ENCODE assay signal across 8 cellular contexts in genomic region chr3:146544013-146544928, GRCh38. TPM values are rescaled to one million over a fixed set of nuclear protein-coding genes. Genes with fewer than 3 reads are reported as not detected.
DNase-seq lines count a peak whose midpoint lies in the region; ATAC-seq and TF ChIP-seq lines count a peak whose summit lies in the region.

Gene PLSCR1 (minus strand): TSS chr3:146544607. CDS start chr3:146536552, 8,055 bp downstream.

- H3K4me3 ChIP-seq in RWPE2 (ENCODE audit: severe bottlenecking): peak within 1 kb of the TSS; percentile 65

- peak within 1 kb of the TSS; percentile 87 for H3K4me3 Mint-ChIP-seq in activated T-helper 2 cell treated with anti-CD3 and anti-CD28 coated beads, Interferon-gamma antibody, Interleukin-2, Interleukin-4, amounts not matched to agents 10 μg/mL and 5 μg/mL and 100 μg/mL, durations not matched to agents 14 hours and 24 hours and 36 hours (ENCODE audit: low read depth)
- H3K4me3 Mint-ChIP-seq in naive thymus-derived CD8-positive, alpha-beta T cell: peak within 1 kb of the TSS; percentile 92 to 98 (median 95)
- peak within 1 kb of the TSS; percentile 89 to 94 for H3K4me3 Mint-ChIP-seq in stimulated activated naive B cell treated with anti-CD40 and anti-IgM and Interleukin-4, amounts not matched to agents 10 μg/mL and 1 μg/mL and 100 μg/mL, for 72 hours

- no peaks in the 10 kb centered on the region for H3K27me3 ChIP-seq in RWPE2 (ENCODE audit: insufficient read depth, poor library complexity, severe bottlenecking)

- H3K9me3 ChIP-seq in RWPE2 (ENCODE audit: severe bottlenecking): no peaks in the 10 kb centered on the region

- POLR2A ChIA-PET in naive thymus-derived CD8-positive, alpha-beta T cell (lab: Charles Lee): interaction anchor here (1.1 kb wide), 1 partner anchor 75 kb away, joined by 6 read pairs; the partner anchor contains the start of gene PLSCR2

- H3K27ac ChIP-seq in RWPE2 (ENCODE audit: poor library complexity, severe bottlenecking): peak within 1 kb of the TSS; percentile 75

- peaks cover 25% of the 10 kb centered on the region for H3K36me3 Mint-ChIP-seq in activated T-helper 2 cell treated with anti-CD3 and anti-CD28 coated beads, Interferon-gamma antibody, Interleukin-2, Interleukin-4, amounts not matched to agents 10 μg/mL and 5 μg/mL and 100 μg/mL, durations not matched to agents 14 hours and 24 hours and 36 hours (ENCODE audit: low read depth)
- H3K36me3 Mint-ChIP-seq in naive thymus-derived CD8-positive, alpha-beta T cell: peaks cover 0 to 5% (median 0%) of the 10 kb centered on the region in 3 donors
- peaks cover 0 to under 1% of the 10 kb centered on the region in 2 donors for H3K36me3 Mint-ChIP-seq in stimulated activated naive B cell treated with anti-CD40 and anti-IgM and Interleukin-4, amounts not matched to agents 10 μg/mL and 1 μg/mL and 100 μg/mL, for 72 hours

- intact Hi-C loops in activated T-helper 2 cell treated with anti-CD3 and anti-CD28 coated beads, Interferon-gamma antibody, Interleukin-2, Interleukin-4, amounts not matched to agents 10 μg/mL and 5 μg/mL and 100 μg/mL, durations not matched to agents 14 hours and 24 hours and 36 hours (cut with micrococcal nuclease): loop anchor here (2.0 kb wide), 2 partner anchors 41 to 79 kb away; no protein-coding TSS in a partner anchor

- ATAC-seq in GM21737 (IDR thresholded peaks at IDR 0.05; ENCODE audit: unreplicated experiment) (peak; percentile 90), RWPE2 (ENCODE audit: low read depth) (peak; percentile 86)
- peak; percentile 79 to 86 for ATAC-seq in naive thymus-derived CD8-positive, alpha-beta T cell
- ATAC-seq in stimulated activated naive B cell treated with anti-CD40 and anti-IgM and Interleukin-4, amounts not matched to agents 10 μg/mL and 1 μg/mL and 100 μg/mL, for 72 hours (replicated peaks): peak; percentile 93 to 94

- no peak for TF ChIP-seq CTCF in RWPE2 (IDR thresholded peaks at IDR 0.05; ENCODE audit: poor library complexity, severe bottlenecking)

- no peaks in the 10 kb centered on the region for H3K27me3 Mint-ChIP-seq in activated T-helper 2 cell treated with anti-CD3 and anti-CD28 coated beads, Interferon-gamma antibody, Interleukin-2, Interleukin-4, amounts not matched to agents 10 μg/mL and 5 μg/mL and 100 μg/mL, durations not matched to agents 14 hours and 24 hours and 36 hours (ENCODE audit: low read depth)
- no peaks in the 10 kb centered on the region for H3K27me3 Mint-ChIP-seq in naive thymus-derived CD8-positive, alpha-beta T cell
- H3K27me3 Mint-ChIP-seq in stimulated activated naive B cell treated with anti-CD40 and anti-IgM and Interleukin-4, amounts not matched to agents 10 μg/mL and 1 μg/mL and 100 μg/mL, for 72 hours: no peaks in the 10 kb centered on the region

- DNase-seq in Daoy (ENCODE audit: low read depth) (peak; percentile 98), KG1 (lab: John Stamatoyannopoulos, UW) (peak; percentile 93), RWPE2 (ENCODE audit: low spot score) (peak; percentile 93), fibroblast of peridontal ligament (ENCODE audit: extremely low read depth) (peak; percentile 93)
- peak; percentile 75 for DNase-seq in activated T-helper 2 cell treated with anti-CD3 and anti-CD28 coated beads, Interferon-gamma antibody, Interleukin-2, Interleukin-4, amounts not matched to agents 10 μg/mL and 5 μg/mL and 100 μg/mL, durations not matched to agents 14 hours and 24 hours and 36 hours (ENCODE audit: low spot score)
- peak; percentile 35 to 76 (median 60) for DNase-seq in naive thymus-derived CD8-positive, alpha-beta T cell
- peak; percentile 86 for DNase-seq in stimulated activated naive B cell treated with anti-CD40 and anti-IgM and Interleukin-4, amounts not matched to agents 10 μg/mL and 1 μg/mL and 100 μg/mL, for 72 hours

- peaks cover 23% of the 10 kb centered on the region for H3K4me1 ChIP-seq in RWPE2 (ENCODE audit: insufficient read depth, poor library complexity, severe bottlenecking)

- peak within 1 kb of the TSS; percentile 86 for H3K27ac Mint-ChIP-seq in activated T-helper 2 cell treated with anti-CD3 and anti-CD28 coated beads, Interferon-gamma antibody, Interleukin-2, Interleukin-4, amounts not matched to agents 10 μg/mL and 5 μg/mL and 100 μg/mL, durations not matched to agents 14 hours and 24 hours and 36 hours
- peak within 1 kb of the TSS; percentile 88 to 94 (median 90) for H3K27ac Mint-ChIP-seq in naive thymus-derived CD8-positive, alpha-beta T cell
- H3K27ac Mint-ChIP-seq in stimulated activated naive B cell treated with anti-CD40 and anti-IgM and Interleukin-4, amounts not matched to agents 10 μg/mL and 1 μg/mL and 100 μg/mL, for 72 hours: peak within 1 kb of the TSS; percentile 96

- no peaks in the 10 kb centered on the region for H3K9me3 Mint-ChIP-seq in activated T-helper 2 cell treated with anti-CD3 and anti-CD28 coated beads, Interferon-gamma antibody, Interleukin-2, Interleukin-4, amounts not matched to agents 10 μg/mL and 5 μg/mL and 100 μg/mL, durations not matched to agents 14 hours and 24 hours and 36 hours
- no peaks in the 10 kb centered on the region for H3K9me3 Mint-ChIP-seq in naive thymus-derived CD8-positive, alpha-beta T cell
- H3K9me3 Mint-ChIP-seq in stimulated activated naive B cell treated with anti-CD40 and anti-IgM and Interleukin-4, amounts not matched to agents 10 μg/mL and 1 μg/mL and 100 μg/mL, for 72 hours: no peaks in the 10 kb centered on the region

- H3K4me1 Mint-ChIP-seq in activated T-helper 2 cell treated with anti-CD3 and anti-CD28 coated beads, Interferon-gamma antibody, Interleukin-2, Interleukin-4, amounts not matched to agents 10 μg/mL and 5 μg/mL and 100 μg/mL, durations not matched to agents 14 hours and 24 hours and 36 hours (ENCODE audit: low read depth): peaks cover 65% of the 10 kb centered on the region
- peaks cover 17 to 67% (median 53%) of the 10 kb centered on the region in 4 donors for H3K4me1 Mint-ChIP-seq in naive thymus-derived CD8-positive, alpha-beta T cell
- peaks cover 26 to 52% of the 10 kb centered on the region in 2 donors for H3K4me1 Mint-ChIP-seq in stimulated activated naive B cell treated with anti-CD40 and anti-IgM and Interleukin-4, amounts not matched to agents 10 μg/mL and 1 μg/mL and 100 μg/mL, for 72 hours

- peaks cover 9% of the 10 kb centered on the region for H3K36me3 ChIP-seq in RWPE2 (ENCODE audit: low read depth)

RNA-seq across cellular contexts. Expression of gene PLSCR1, which starts in this region (rescaled TPM):
- 52.5 and 92.2 TPM in 2 replicates for total RNA-seq in Daoy (2014; rRNA removed; shearing (Covaris generic))
- total RNA-seq in activated T-helper 2 cell treated with anti-CD3 and anti-CD28 coated beads, Interferon-gamma antibody, Interleukin-2, Interleukin-4, amounts not matched to agents 10 μg/mL and 5 μg/mL and 100 μg/mL, durations not matched to agents 14 hours and 24 hours and 36 hours: 54.0 and 65.1 TPM in 2 replicates
- 10 to 100 TPM; 17.2 to 19.9 TPM for total RNA-seq in naive thymus-derived CD8-positive, alpha-beta T cell
- 10 to 100 TPM; 20.8 to 27.3 (median 21.5) TPM for polyA plus RNA-seq in naive thymus-derived CD8-positive, alpha-beta T cell

Comparison
In these comparisons a context has a peak if more than half of its experiments do, and no peak if none do; other contexts are left out.
1. Peak in every context shown above with its lines: DNase-seq, ATAC-seq, H3K4me3 ChIP-seq and H3K27ac ChIP-seq.